In the genomic region with DNA sequence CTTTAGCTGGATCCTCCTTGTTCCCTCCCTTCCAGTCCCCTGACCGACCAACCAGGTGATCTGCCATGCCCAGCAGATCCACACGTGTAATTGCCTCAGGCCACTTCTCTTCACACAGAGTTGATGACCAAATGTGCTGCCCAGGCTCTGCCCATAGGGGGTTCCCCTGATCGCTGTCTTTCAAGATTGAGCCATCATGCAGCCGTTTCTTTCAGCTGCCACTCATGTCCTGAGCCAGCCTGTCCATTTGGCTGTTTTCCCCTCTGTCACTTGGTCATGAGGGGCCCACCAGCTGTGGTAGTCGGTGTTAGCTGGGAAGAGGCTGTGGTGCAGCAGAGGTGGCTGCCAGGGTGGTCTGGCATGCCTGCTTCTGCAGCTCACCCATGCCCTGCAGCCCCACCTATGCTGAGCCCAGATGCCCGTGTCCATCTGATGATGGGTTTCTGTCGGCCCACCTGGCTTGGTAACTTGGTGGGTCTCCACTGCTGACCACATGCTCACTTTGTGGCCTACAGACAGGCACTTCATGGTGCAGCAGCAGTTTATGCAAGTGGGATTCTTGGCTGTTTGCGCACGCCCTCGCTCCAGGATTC, we compare ENCODE assay signal across 16 cellular contexts. TPM values are rescaled to one million over a fixed set of nuclear protein-coding genes. Genes with fewer than 3 reads are reported as not detected.
DNase-seq lines count a peak whose midpoint lies in the region; ATAC-seq and TF ChIP-seq lines count a peak whose summit lies in the region.
"Had no signal": no experiment of that assay in that cellular context is flagged by ENCODE, and none has a peak within 500 bp of the region (broad histone marks: within the 10 kb centered on the region; RNA-seq: fewer than 3 reads in every experiment).

No MANE protein-coding gene starts in this region.

- H3K36me3 ChIP-seq in CD4-positive, alpha-beta memory T cell (ENCODE audit: insufficient read depth, low read length): peaks cover 27% of the 10 kb centered on the region

- no peak for DNase-seq in activated CD8-positive, alpha-beta T cell treated with anti-CD3 and anti-CD28 coated beads for 36 hours
- DNase-seq in activated CD8-positive, alpha-beta T cell treated with anti-CD3 and anti-CD28 coated beads, Interleukin-2, amount 10 ng/mL, durations not matched to agents 7 days and 5 days: no peak
- no peak for DNase-seq in CD4-positive, alpha-beta memory T cell
- DNase-seq in activated B cell treated with CpG ODN at 0.5 μM for 24 hours: no peak
- DNase-seq in naive thymus-derived CD8-positive, alpha-beta T cell: no peak
- DNase-seq in nephron progenitor cell: no peak
- DNase-seq: CD8-positive, alpha-beta memory T cell; KG1; NCI-H1417; NCI-H187; NCI-H526 had no signal

- H3K9me3 ChIP-seq in CD4-positive, alpha-beta memory T cell (ENCODE audit: control insufficient read depth in 1 of 2, low read length in 2 of 2): no peaks in the 10 kb centered on the region

- no peak overlapping the region for H3K4me3 ChIP-seq in CD4-positive, alpha-beta memory T cell (ENCODE audit: low read length in 2 of 2)

- no peak for TF ChIP-seq CTCF in activated CD8-positive, alpha-beta T cell treated with anti-CD3 and anti-CD28 coated beads for 36 hours (IDR thresholded peaks at IDR 0.05)
- TF ChIP-seq CTCF in activated B cell treated with CpG ODN at 0.5 μM for 24 hours (IDR thresholded peaks at IDR 0.05) (no peak), nephron progenitor cell (IDR thresholded peaks at IDR 0.05) (no peak)

- no peak overlapping the region for H3K4me3 Mint-ChIP-seq in activated CD8-positive, alpha-beta T cell treated with anti-CD3 and anti-CD28 coated beads for 36 hours
- no peak overlapping the region for H3K4me3 Mint-ChIP-seq in activated CD8-positive, alpha-beta T cell treated with anti-CD3 and anti-CD28 coated beads, Interleukin-2, amount 10 ng/mL, durations not matched to agents 7 days and 5 days
- peak overlapping the region in 5 of 8 donors; percentile 2 to 75 (median 36) for H3K4me3 Mint-ChIP-seq in CD4-positive, alpha-beta memory T cell
- H3K4me3 Mint-ChIP-seq in activated B cell treated with CpG ODN at 0.5 μM for 24 hours (no peak overlapping the region), nephron progenitor cell (no peak overlapping the region)
- H3K4me3 Mint-ChIP-seq in naive thymus-derived CD8-positive, alpha-beta T cell: no peak overlapping the region
- H3K4me3 Mint-ChIP-seq: B cell had no signal

- no peaks in the 10 kb centered on the region for H3K27me3 ChIP-seq in CD4-positive, alpha-beta memory T cell (ENCODE audit: insufficient read depth, low read length)

- POLR2A ChIA-PET in activated CD8-positive, alpha-beta T cell treated with anti-CD3 and anti-CD28 coated beads for 36 hours (lab: Charles Lee): interaction anchor here (1.4 to 2.1 kb wide), 3 partner anchors 9 to 92 kb away, joined by 4 to 15 read pairs (median 4); no protein-coding TSS in a partner anchor
- POLR2A ChIA-PET in activated CD8-positive, alpha-beta T cell treated with anti-CD3 and anti-CD28 coated beads, Interleukin-2, amount 10 ng/mL, durations not matched to agents 7 days and 5 days (lab: Charles Lee): interaction anchor here (1.4 kb wide), 1 partner anchor 13 kb away, joined by 3 read pairs; no protein-coding TSS in a partner anchor
- POLR2A ChIA-PET in CD4-positive, alpha-beta memory T cell (lab: Charles Lee; ENCODE audit: partially characterized antibody): interaction anchor here (1.1 to 21.5 kb wide), 8 partner anchors 11 to 143 kb away, joined by 3 to 929 read pairs (median 10); a partner anchor contains a TSS
- POLR2A ChIA-PET in activated B cell treated with CpG ODN at 0.5 μM for 24 hours (lab: Charles Lee): interaction anchor here (0.8 kb wide), 1 partner anchor 57 kb away, joined by 5 read pairs; no protein-coding TSS in a partner anchor
- POLR2A ChIA-PET in naive thymus-derived CD8-positive, alpha-beta T cell (lab: Charles Lee): interaction anchor here (1.0 kb wide), 1 partner anchor 12 kb away, joined by 3 read pairs; no protein-coding TSS in a partner anchor

- no peak overlapping the region for H3K27ac ChIP-seq in CD4-positive, alpha-beta memory T cell (ENCODE audit: low read depth, low read length)

- H3K27ac Mint-ChIP-seq in activated CD8-positive, alpha-beta T cell treated with anti-CD3 and anti-CD28 coated beads for 36 hours: peak overlapping the region; percentile 30
- no peak overlapping the region for H3K27ac Mint-ChIP-seq in activated CD8-positive, alpha-beta T cell treated with anti-CD3 and anti-CD28 coated beads, Interleukin-2, amount 10 ng/mL, durations not matched to agents 7 days and 5 days
- peak overlapping the region in 3 of 7 donors; percentile 63 to 91 (median 91) for H3K27ac Mint-ChIP-seq in CD4-positive, alpha-beta memory T cell
- peak overlapping the region; percentile 19 for H3K27ac Mint-ChIP-seq in activated B cell treated with CpG ODN at 0.5 μM for 24 hours
- H3K27ac Mint-ChIP-seq in naive thymus-derived CD8-positive, alpha-beta T cell: peak overlapping the region in 8 of 10 donors; percentile 22 to 96 (median 74)
- H3K27ac Mint-ChIP-seq in nephron progenitor cell: no peak overlapping the region

- peaks cover 58% of the 10 kb centered on the region for H3K4me1 Mint-ChIP-seq in activated CD8-positive, alpha-beta T cell treated with anti-CD3 and anti-CD28 coated beads for 36 hours (ENCODE audit: low read depth)
- peaks cover 40% of the 10 kb centered on the region for H3K4me1 Mint-ChIP-seq in activated CD8-positive, alpha-beta T cell treated with anti-CD3 and anti-CD28 coated beads, Interleukin-2, amount 10 ng/mL, durations not matched to agents 7 days and 5 days (ENCODE audit: low read depth)
- H3K4me1 Mint-ChIP-seq in CD4-positive, alpha-beta memory T cell: peaks cover 73 to 100% (median 84%) of the 10 kb centered on the region in 4 donors
- peaks cover 41% of the 10 kb centered on the region for H3K4me1 Mint-ChIP-seq in activated B cell treated with CpG ODN at 0.5 μM for 24 hours
- H3K4me1 Mint-ChIP-seq in naive thymus-derived CD8-positive, alpha-beta T cell: peaks cover 35 to 80% (median 73%) of the 10 kb centered on the region in 4 donors
- peaks cover 37% of the 10 kb centered on the region for H3K4me1 Mint-ChIP-seq in nephron progenitor cell

- H3K36me3 Mint-ChIP-seq in activated CD8-positive, alpha-beta T cell treated with anti-CD3 and anti-CD28 coated beads for 36 hours (ENCODE audit: low read depth): peaks cover 55% of the 10 kb centered on the region
- peaks cover 66% of the 10 kb centered on the region for H3K36me3 Mint-ChIP-seq in activated CD8-positive, alpha-beta T cell treated with anti-CD3 and anti-CD28 coated beads, Interleukin-2, amount 10 ng/mL, durations not matched to agents 7 days and 5 days (ENCODE audit: low read depth)
- H3K36me3 Mint-ChIP-seq in CD4-positive, alpha-beta memory T cell: peaks cover 76 to 80% of the 10 kb centered on the region in 2 donors
- H3K36me3 Mint-ChIP-seq in activated B cell treated with CpG ODN at 0.5 μM for 24 hours (ENCODE audit: low read depth) (peaks cover 76% of the 10 kb centered on the region), nephron progenitor cell (ENCODE audit: low read depth) (peaks cover 83% of the 10 kb centered on the region)
- peaks cover 20 to 90% (median 46%) of the 10 kb centered on the region in 3 donors for H3K36me3 Mint-ChIP-seq in naive thymus-derived CD8-positive, alpha-beta T cell

- ATAC-seq in activated CD8-positive, alpha-beta T cell treated with anti-CD3 and anti-CD28 coated beads for 36 hours: no peak
- no peak for ATAC-seq in activated CD8-positive, alpha-beta T cell treated with anti-CD3 and anti-CD28 coated beads, Interleukin-2, amount 10 ng/mL, durations not matched to agents 7 days and 5 days
- ATAC-seq in activated B cell treated with CpG ODN at 0.5 μM for 24 hours (ENCODE audit: low read depth): no peak
- no peak for ATAC-seq in naive thymus-derived CD8-positive, alpha-beta T cell
- no peak for ATAC-seq in HG03135 (IDR thresholded peaks at IDR 0.05; ENCODE audit: unreplicated experiment)
- ATAC-seq in GM18520 (IDR thresholded peaks at IDR 0.05; ENCODE audit: unreplicated experiment): no peak

- no peaks in the 10 kb centered on the region for H3K9me3 Mint-ChIP-seq in activated CD8-positive, alpha-beta T cell treated with anti-CD3 and anti-CD28 coated beads for 36 hours
- no peaks in the 10 kb centered on the region for H3K9me3 Mint-ChIP-seq in activated CD8-positive, alpha-beta T cell treated with anti-CD3 and anti-CD28 coated beads, Interleukin-2, amount 10 ng/mL, durations not matched to agents 7 days and 5 days (ENCODE audit: insufficient read depth)
- H3K9me3 Mint-ChIP-seq in CD4-positive, alpha-beta memory T cell: no peaks in the 10 kb centered on the region
- H3K9me3 Mint-ChIP-seq in activated B cell treated with CpG ODN at 0.5 μM for 24 hours: no peaks in the 10 kb centered on the region
- no peaks in the 10 kb centered on the region for H3K9me3 Mint-ChIP-seq in naive thymus-derived CD8-positive, alpha-beta T cell
- H3K9me3 Mint-ChIP-seq in nephron progenitor cell: no peaks in the 10 kb centered on the region
- H3K9me3 Mint-ChIP-seq: CD8-positive, alpha-beta memory T cell had no signal

- CTCF ChIA-PET in activated CD8-positive, alpha-beta T cell treated with anti-CD3 and anti-CD28 coated beads for 36 hours (lab: Charles Lee): interaction anchor here (1.4 kb wide), 1 partner anchor 44 kb away, joined by 3 read pairs; no protein-coding TSS in a partner anchor
- CTCF ChIA-PET in activated CD8-positive, alpha-beta T cell treated with anti-CD3 and anti-CD28 coated beads, Interleukin-2, amount 10 ng/mL, durations not matched to agents 7 days and 5 days (lab: Charles Lee): interaction anchor here (1.9 to 2.8 kb wide), 2 partner anchors 73 to 94 kb away, joined by 5 to 9 read pairs; no protein-coding TSS in a partner anchor
- CTCF ChIA-PET in CD4-positive, alpha-beta memory T cell (lab: Charles Lee; ENCODE audit: partially characterized antibody): interaction anchor here (1.2 to 5.4 kb wide), 6 partner anchors 10 to 94 kb away, joined by 3 to 38 read pairs (median 4); no protein-coding TSS in a partner anchor
- CTCF ChIA-PET in activated B cell treated with CpG ODN at 0.5 μM for 24 hours (lab: Charles Lee): no interaction called here

- H3K27me3 Mint-ChIP-seq in activated CD8-positive, alpha-beta T cell treated with anti-CD3 and anti-CD28 coated beads for 36 hours: no peaks in the 10 kb centered on the region
- H3K27me3 Mint-ChIP-seq in activated CD8-positive, alpha-beta T cell treated with anti-CD3 and anti-CD28 coated beads, Interleukin-2, amount 10 ng/mL, durations not matched to agents 7 days and 5 days (ENCODE audit: low read depth): no peaks in the 10 kb centered on the region
- no peaks in the 10 kb centered on the region for H3K27me3 Mint-ChIP-seq in CD4-positive, alpha-beta memory T cell
- H3K27me3 Mint-ChIP-seq in activated B cell treated with CpG ODN at 0.5 μM for 24 hours (no peaks in the 10 kb centered on the region), nephron progenitor cell (ENCODE audit: low read depth, poor library complexity) (peaks cover 6% of the 10 kb centered on the region)
- no peaks in the 10 kb centered on the region for H3K27me3 Mint-ChIP-seq in naive thymus-derived CD8-positive, alpha-beta T cell
- H3K27me3 Mint-ChIP-seq: B cell had no signal

- intact Hi-C loops in activated CD8-positive, alpha-beta T cell treated with anti-CD3 and anti-CD28 coated beads for 36 hours (cut with micrococcal nuclease): no loop called here
- intact Hi-C loops in CD4-positive, alpha-beta memory T cell (cut with micrococcal nuclease): no loop called here
- intact Hi-C loops in activated B cell treated with CpG ODN at 0.5 μM for 24 hours (cut with micrococcal nuclease): no loop called here

- H3K4me1 ChIP-seq in CD4-positive, alpha-beta memory T cell (ENCODE audit: insufficient read depth, low read length): peaks cover 88% of the 10 kb centered on the region

RNA-seq across cellular contexts. Expression of a gene that starts 35.6 kb away (rescaled TPM):
- 10 to 100 TPM in 1 of 2 experiments, 1 to 10 TPM in 1; 8.6 to 10.0 TPM for total RNA-seq in activated CD8-positive, alpha-beta T cell treated with anti-CD3 and anti-CD28 coated beads for 36 hours
- total RNA-seq in activated CD8-positive, alpha-beta T cell treated with anti-CD3 and anti-CD28 coated beads, Interleukin-2, amount 10 ng/mL, durations not matched to agents 7 days and 5 days: 1 to 10 TPM; 5.0 to 5.2 TPM
- total RNA-seq in CD4-positive, alpha-beta memory T cell: 100 to 1,000 TPM; 203 to 204 TPM
- 100 to 1,000 TPM; 563 to 954 TPM for polyA plus RNA-seq in CD4-positive, alpha-beta memory T cell
- 84.5 and 86.4 TPM in 2 replicates for total RNA-seq in activated B cell treated with CpG ODN at 0.5 μM for 24 hours
- 10 to 100 TPM in 1 of 2 experiments, 1 to 10 TPM in 1; 8.4 to 10.4 TPM for total RNA-seq in naive thymus-derived CD8-positive, alpha-beta T cell
- 10 to 100 TPM in 2 of 3 donors, 1 to 10 TPM in 1; 9.2 to 35.5 (median 13.1) TPM for polyA plus RNA-seq in naive thymus-derived CD8-positive, alpha-beta T cell
- total RNA-seq: A172, HT-29 had no signal

Comparison
In these comparisons a context has a peak if more than half of its experiments do, and no peak if none do; other contexts are left out.
1. H3K27ac Mint-ChIP-seq: peak in activated CD8-positive, alpha-beta T cell treated with anti-CD3 and anti-CD28 coated beads for 36 hours (single experiment), activated B cell treated with CpG ODN at 0.5 μM for 24 hours (single experiment) and naive thymus-derived CD8-positive, alpha-beta T cell (8 of 10); none in activated CD8-positive, alpha-beta T cell treated with anti-CD3 and anti-CD28 coated beads, Interleukin-2, amount 10 ng/mL, durations not matched to agents 7 days and 5 days (single experiment) and nephron progenitor cell (single experiment).
2. H3K4me3 Mint-ChIP-seq: peak in CD4-positive, alpha-beta memory T cell (5 of 8); none in activated CD8-positive, alpha-beta T cell treated with anti-CD3 and anti-CD28 coated beads for 36 hours (single experiment), activated CD8-positive, alpha-beta T cell treated with anti-CD3 and anti-CD28 coated beads, Interleukin-2, amount 10 ng/mL, durations not matched to agents 7 days and 5 days (single experiment), activated B cell treated with CpG ODN at 0.5 μM for 24 hours (single experiment), naive thymus-derived CD8-positive, alpha-beta T cell (0 of 10) and nephron progenitor cell (single experiment).